In genomic region chr1:17539202-17539525, GRCh38 we compare ENCODE assay signal across 1 cellular context.
TF ChIP-seq lines count a peak whose summit lies in the region.

No MANE protein-coding gene starts in this region.

TF ChIP-seq in IMR-90, 13 proteins besides CTCF, POLR2A, EP300 and RAD21 (continued from another document):
- TF ChIP-seq, protein P1, sequence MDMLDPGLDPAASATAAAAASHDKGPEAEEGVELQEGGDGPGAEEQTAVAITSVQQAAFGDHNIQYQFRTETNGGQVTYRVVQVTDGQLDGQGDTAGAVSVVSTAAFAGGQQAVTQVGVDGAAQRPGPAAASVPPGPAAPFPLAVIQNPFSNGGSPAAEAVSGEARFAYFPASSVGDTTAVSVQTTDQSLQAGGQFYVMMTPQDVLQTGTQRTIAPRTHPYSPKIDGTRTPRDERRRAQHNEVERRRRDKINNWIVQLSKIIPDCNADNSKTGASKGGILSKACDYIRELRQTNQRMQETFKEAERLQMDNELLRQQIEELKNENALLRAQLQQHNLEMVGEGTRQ (IDR thresholded peaks at IDR 0.05; ENCODE audit: low read depth, low read length), result no peak
- TF ChIP-seq MXI1 (IDR thresholded peaks at IDR 0.05; ENCODE audit: borderline replicate concordance, low read depth, low read length), result no peak
- TF ChIP-seq RFX5 (IDR thresholded peaks at IDR 0.05; ENCODE audit: low read depth, low read length), result no peak
- TF ChIP-seq MAZ (IDR thresholded peaks at IDR 0.05; ENCODE audit: borderline replicate concordance, low read depth, low read length), result no peak
- no peak for TF ChIP-seq FOS (IDR thresholded peaks at IDR 0.05; ENCODE audit: low read depth, low read length)
